ENCODE assay signal across 7 cellular contexts in genomic region chr12:28253175-28253641, GRCh38.
DNase-seq lines count a peak whose midpoint lies in the region; ATAC-seq and TF ChIP-seq lines count a peak whose summit lies in the region.

No MANE protein-coding gene starts in this region.

- no peak for TF ChIP-seq POLR2A in sigmoid colon (IDR thresholded peaks at IDR 0.05)

- H3K9me3 ChIP-seq in right atrium auricular region (no peaks in the 10 kb centered on the region), WERI-Rb-1 (ENCODE audit: severe bottlenecking) (no peaks in the 10 kb centered on the region), sigmoid colon (no peaks in the 10 kb centered on the region)

- DNase-seq in activated naive CD4-positive, alpha-beta T cell treated with anti-CD3 and anti-CD28 coated beads for 36 hours: peak; percentile 60
- peak; percentile 5 for DNase-seq in stimulated activated CD8-positive, alpha-beta memory T cell treated with anti-CD3 and anti-CD28 coated beads, Interleukin-12 subunit alpha, Interleukin-12 subunit beta, amount 100 ng/mL, for 24 hours (ENCODE audit: extremely low read depth)
- no peak for DNase-seq in right atrium auricular region (ENCODE audit: low spot score)
- DNase-seq in WERI-Rb-1: no peak
- no peak for DNase-seq in sigmoid colon

- H3K4me3 Mint-ChIP-seq in activated naive CD4-positive, alpha-beta T cell treated with anti-CD3 and anti-CD28 coated beads for 36 hours: peak overlapping the region; percentile 30

- no peak overlapping the region for H3K4me3 ChIP-seq in right atrium auricular region
- no peak overlapping the region for H3K4me3 ChIP-seq in WERI-Rb-1 (ENCODE audit: low read depth, low read length)
- H3K4me3 ChIP-seq in sigmoid colon: no peak overlapping the region

- H3K27ac ChIP-seq in right atrium auricular region (no peak overlapping the region), WERI-Rb-1 (no peak overlapping the region), sigmoid colon (no peak overlapping the region)

- no peak for TF ChIP-seq EP300 in sigmoid colon (IDR thresholded peaks at IDR 0.05)

- intact Hi-C loops in activated naive CD4-positive, alpha-beta T cell treated with anti-CD3 and anti-CD28 coated beads for 36 hours (cut with micrococcal nuclease): loop anchor here (1.0 to 5.0 kb wide), 15 partner anchors 21 to 921 kb away; partner anchors contain the start of genes BMAL2 and CCDC91
- intact Hi-C loops in sigmoid colon (cut with DNase I): no loop called here

- no peaks in the 10 kb centered on the region for H3K27me3 Mint-ChIP-seq in activated naive CD4-positive, alpha-beta T cell treated with anti-CD3 and anti-CD28 coated beads for 36 hours (ENCODE audit: low read depth)

- no peaks in the 10 kb centered on the region for H3K36me3 ChIP-seq in right atrium auricular region
- H3K36me3 ChIP-seq in WERI-Rb-1: no peaks in the 10 kb centered on the region
- no peaks in the 10 kb centered on the region for H3K36me3 ChIP-seq in sigmoid colon

- H3K27ac Mint-ChIP-seq in activated naive CD4-positive, alpha-beta T cell treated with anti-CD3 and anti-CD28 coated beads for 36 hours: peak overlapping the region; percentile 79

- CTCF ChIA-PET in activated naive CD4-positive, alpha-beta T cell treated with anti-CD3 and anti-CD28 coated beads for 36 hours (lab: Charles Lee): no interaction called here

- TF ChIP-seq CTCF in right atrium auricular region (IDR thresholded peaks at IDR 0.05) (no peak), WERI-Rb-1 (IDR thresholded peaks at IDR 0.05; ENCODE audit: low read depth, low read length) (no peak), sigmoid colon (IDR thresholded peaks at IDR 0.05) (no peak)

- 76 to 84% methylated on average over 3 of the region's 3 CpGs for WGBS in sigmoid colon, 2 donors

- H3K4me1 ChIP-seq in right atrium auricular region (peaks cover 0 to 18% of the 10 kb centered on the region in 2 donors), sigmoid colon (peaks cover 0 to 19% (median 3%) of the 10 kb centered on the region in 4 donors)

- ATAC-seq in GM19463 (IDR thresholded peaks at IDR 0.05; ENCODE audit: unreplicated experiment): peak; percentile 95
- ATAC-seq in HG03439 (IDR thresholded peaks at IDR 0.05; ENCODE audit: unreplicated experiment): peak; percentile 98

- no peaks in the 10 kb centered on the region for H3K9me3 Mint-ChIP-seq in activated naive CD4-positive, alpha-beta T cell treated with anti-CD3 and anti-CD28 coated beads for 36 hours

- peaks cover 63% of the 10 kb centered on the region for H3K4me1 Mint-ChIP-seq in activated naive CD4-positive, alpha-beta T cell treated with anti-CD3 and anti-CD28 coated beads for 36 hours (ENCODE audit: low read depth)

- H3K36me3 Mint-ChIP-seq in activated naive CD4-positive, alpha-beta T cell treated with anti-CD3 and anti-CD28 coated beads for 36 hours (ENCODE audit: low read depth): peaks cover 2% of the 10 kb centered on the region

- H3K27me3 ChIP-seq in right atrium auricular region: no peaks in the 10 kb centered on the region
- no peaks in the 10 kb centered on the region for H3K27me3 ChIP-seq in WERI-Rb-1 (ENCODE audit: insufficient read depth, low read depth, severe bottlenecking)
- no peaks in the 10 kb centered on the region for H3K27me3 ChIP-seq in sigmoid colon

Comparison
In these comparisons a context has a peak if more than half of its experiments do, and no peak if none do; other contexts are left out.
1. DNase-seq: peak in activated naive CD4-positive, alpha-beta T cell treated with anti-CD3 and anti-CD28 coated beads for 36 hours (single experiment) and stimulated activated CD8-positive, alpha-beta memory T cell treated with anti-CD3 and anti-CD28 coated beads, Interleukin-12 subunit alpha, Interleukin-12 subunit beta, amount 100 ng/mL, for 24 hours (single experiment); none in right atrium auricular region (single experiment), WERI-Rb-1 (single experiment) and sigmoid colon (single experiment).